15 cellular contexts compared by ENCODE assay signal in genomic region chr15:99721104-99721778, GRCh38. TPM values are rescaled to one million over a fixed set of nuclear protein-coding genes. Genes with fewer than 3 reads are reported as not detected.
DNase-seq lines count a peak whose midpoint lies in the region; ATAC-seq, FAIRE-seq and TF ChIP-seq lines count a peak whose summit lies in the region.
"Had no signal": no experiment of that assay in that cellular context is flagged by ENCODE, and none has a peak within 500 bp of the region (broad histone marks: within the 10 kb centered on the region; RNA-seq: fewer than 3 reads in every experiment).

No MANE protein-coding gene starts in this region.

- H3K9ac ChIP-seq in mesenchymal stem cell (ENCODE audit: low read length): no peak overlapping the region

- H3K18ac ChIP-seq in mesenchymal stem cell (ENCODE audit: low read depth in 1 of 2, low read length in 2 of 2): no peak overlapping the region

- H3K27ac Mint-ChIP-seq in CD4-positive, CD25-positive, alpha-beta regulatory T cell: peak overlapping the region; percentile 7 to 89 (median 52)
- H3K27ac Mint-ChIP-seq in activated naive CD8-positive, alpha-beta T cell treated with anti-CD3 and anti-CD28 coated beads, Interleukin-2, amount 10 ng/mL, durations not matched to agents 7 days and 5 days: peak overlapping the region; percentile 88
- H3K27ac Mint-ChIP-seq: dendritic cell treated with granulocyte-macrophage colony-stimulating factor and Interleukin-4, amounts not matched to agents 40 ng/mL and 50 ng/mL, for 4 days had no signal

- H3K36me3 Mint-ChIP-seq in CD4-positive, CD25-positive, alpha-beta regulatory T cell: peaks cover 3% of the 10 kb centered on the region
- peaks cover 8% of the 10 kb centered on the region for H3K36me3 Mint-ChIP-seq in activated naive CD8-positive, alpha-beta T cell treated with anti-CD3 and anti-CD28 coated beads, Interleukin-2, amount 10 ng/mL, durations not matched to agents 7 days and 5 days

- H3K36me3 ChIP-seq in CD4-positive, CD25-positive, alpha-beta regulatory T cell (ENCODE audit: control insufficient read depth, insufficient read depth, low read length): no peaks in the 10 kb centered on the region
- peaks cover 15 to 30% of the 10 kb centered on the region in 2 experiments for H3K36me3 ChIP-seq in mesenchymal stem cell (ENCODE audit: control insufficient read depth in 1 of 2, insufficient read depth in 2 of 2, low read depth in 1 of 2, low read length in 2 of 2)

- H3K4me2 ChIP-seq in mesenchymal stem cell (ENCODE audit: low read length, poor library complexity, severe bottlenecking): no peak overlapping the region

- no peak for ATAC-seq in CD4-positive, CD25-positive, alpha-beta regulatory T cell (ENCODE audit: low read depth in 2 of 2)
- peak; percentile 55 for ATAC-seq in activated naive CD8-positive, alpha-beta T cell treated with anti-CD3 and anti-CD28 coated beads, Interleukin-2, amount 10 ng/mL, durations not matched to agents 7 days and 5 days (ENCODE audit: low read depth)
- ATAC-seq in HG03280 (IDR thresholded peaks at IDR 0.05; ENCODE audit: unreplicated experiment): no peak
- no peak for ATAC-seq in omental fat pad (ENCODE audit: low FRiP score)

- peak; percentile 15 for FAIRE-seq in GM18507 (lab: Jason Lieb, UNC)

- peak in 1 of 3 donors; percentile 34 for DNase-seq in CD4-positive, CD25-positive, alpha-beta regulatory T cell
- DNase-seq in GM18507 (ENCODE audit: extremely low spot score, insufficient read length, low read depth) (no peak), mesenchymal stem cell (no peak), NCI-H345 (lab: John Stamatoyannopoulos, UW) (no peak), NCI-H524 (lab: John Stamatoyannopoulos, UW) (no peak), omental fat pad (ENCODE audit: low spot score) (no peak)
- no peak for DNase-seq in activated naive CD8-positive, alpha-beta T cell treated with anti-CD3 and anti-CD28 coated beads, Interleukin-2, amount 10 ng/mL, durations not matched to agents 7 days and 5 days
- DNase-seq: activated CD4-positive, CD25-positive, alpha-beta regulatory T cell; H9; NCI-H1048; NCI-H446 treated with DMSO at 0.1 percent for 48 hours had no signal

- H4K8ac ChIP-seq in mesenchymal stem cell (ENCODE audit: low read length): peak overlapping the region; percentile 7

- no peaks in the 10 kb centered on the region for H3K27me3 ChIP-seq in CD4-positive, CD25-positive, alpha-beta regulatory T cell (ENCODE audit: control insufficient read depth, insufficient read depth, low read length)
- no peaks in the 10 kb centered on the region for H3K27me3 ChIP-seq in mesenchymal stem cell (ENCODE audit: control insufficient read depth in 1 of 2, insufficient read depth in 1 of 2, low read length in 2 of 2)

- H4K91ac ChIP-seq in mesenchymal stem cell (ENCODE audit: low read length): no peak overlapping the region

- peaks cover 16% of the 10 kb centered on the region for H3K79me1 ChIP-seq in mesenchymal stem cell (replicated peaks; ENCODE audit: low read length, poor library complexity, severe bottlenecking)

- TF ChIP-seq CTCF in omental fat pad (IDR thresholded peaks at IDR 0.05): no peak

- H3K9me3 Mint-ChIP-seq in CD4-positive, CD25-positive, alpha-beta regulatory T cell: no peaks in the 10 kb centered on the region
- no peaks in the 10 kb centered on the region for H3K9me3 Mint-ChIP-seq in activated naive CD8-positive, alpha-beta T cell treated with anti-CD3 and anti-CD28 coated beads, Interleukin-2, amount 10 ng/mL, durations not matched to agents 7 days and 5 days
- H3K9me3 Mint-ChIP-seq: dendritic cell treated with granulocyte-macrophage colony-stimulating factor and Interleukin-4, amounts not matched to agents 40 ng/mL and 50 ng/mL, for 4 days had no signal

- peak overlapping the region in 3 of 4 donors; percentile 46 to 78 (median 61) for H3K4me3 Mint-ChIP-seq in CD4-positive, CD25-positive, alpha-beta regulatory T cell
- H3K4me3 Mint-ChIP-seq in activated naive CD8-positive, alpha-beta T cell treated with anti-CD3 and anti-CD28 coated beads, Interleukin-2, amount 10 ng/mL, durations not matched to agents 7 days and 5 days: peak overlapping the region; percentile 59
- H3K4me3 Mint-ChIP-seq: dendritic cell treated with granulocyte-macrophage colony-stimulating factor and Interleukin-4, amounts not matched to agents 40 ng/mL and 50 ng/mL, for 4 days; H9 had no signal

- no peak overlapping the region for H3K14ac ChIP-seq in mesenchymal stem cell (ENCODE audit: low read length in 2 of 2)

- H3K27ac ChIP-seq in CD4-positive, CD25-positive, alpha-beta regulatory T cell (ENCODE audit: insufficient read depth, low read length, poor library complexity, severe bottlenecking): no peak overlapping the region
- H3K27ac ChIP-seq in mesenchymal stem cell (ENCODE audit: low read length, poor library complexity, severe bottlenecking): no peak overlapping the region
- H3K27ac ChIP-seq: C4-2B, skin epidermis had no signal

- no peak overlapping the region for H3K23ac ChIP-seq in mesenchymal stem cell (ENCODE audit: low read length in 2 of 2)

- H2BK15ac ChIP-seq in mesenchymal stem cell (ENCODE audit: low read depth, poor library complexity, severe bottlenecking): no peak overlapping the region

- POLR2A ChIA-PET in activated naive CD8-positive, alpha-beta T cell treated with anti-CD3 and anti-CD28 coated beads, Interleukin-2, amount 10 ng/mL, durations not matched to agents 7 days and 5 days (lab: Charles Lee): interaction anchor here (1.0 to 1.6 kb wide), 3 partner anchors 12 to 470 kb away, joined by 3 to 4 read pairs (median 3); partner anchors contain the start of genes LRRC28, LYSMD4 and MEF2A

- H3K4ac ChIP-seq in mesenchymal stem cell (ENCODE audit: low read depth in 1 of 2, low read length in 2 of 2): peak overlapping the region in 1 of 2 experiments; percentile 20

- H2AK5ac ChIP-seq in mesenchymal stem cell (ENCODE audit: low read length, severe bottlenecking): no peak overlapping the region

- H3K4me1 Mint-ChIP-seq in CD4-positive, CD25-positive, alpha-beta regulatory T cell: peaks cover 18 to 27% (median 22%) of the 10 kb centered on the region in 4 donors
- H3K4me1 Mint-ChIP-seq in activated naive CD8-positive, alpha-beta T cell treated with anti-CD3 and anti-CD28 coated beads, Interleukin-2, amount 10 ng/mL, durations not matched to agents 7 days and 5 days: peaks cover 32% of the 10 kb centered on the region

- 90% methylated on average over 3 of the region's 3 CpGs for WGBS in mesenchymal stem cell

- no peaks in the 10 kb centered on the region for H3K9me3 ChIP-seq in CD4-positive, CD25-positive, alpha-beta regulatory T cell (ENCODE audit: control insufficient read depth in 2 of 2, low read length in 2 of 2)
- no peaks in the 10 kb centered on the region for H3K9me3 ChIP-seq in mesenchymal stem cell (ENCODE audit: control insufficient read depth, low read length)

- no peaks in the 10 kb centered on the region for H3K27me3 Mint-ChIP-seq in CD4-positive, CD25-positive, alpha-beta regulatory T cell
- no peaks in the 10 kb centered on the region for H3K27me3 Mint-ChIP-seq in activated naive CD8-positive, alpha-beta T cell treated with anti-CD3 and anti-CD28 coated beads, Interleukin-2, amount 10 ng/mL, durations not matched to agents 7 days and 5 days

- H3K4me1 ChIP-seq in CD4-positive, CD25-positive, alpha-beta regulatory T cell (ENCODE audit: control insufficient read depth, insufficient read depth, low read length, poor library complexity, severe bottlenecking): peaks cover 9% of the 10 kb centered on the region
- peaks cover 4% of the 10 kb centered on the region for H3K4me1 ChIP-seq in mesenchymal stem cell (ENCODE audit: control insufficient read depth, insufficient read depth, low read depth, low read length)

- no peak overlapping the region for H2BK12ac ChIP-seq in mesenchymal stem cell (ENCODE audit: low read length in 2 of 2)

- H3K4me3 ChIP-seq in CD4-positive, CD25-positive, alpha-beta regulatory T cell (ENCODE audit: low read depth, low read length): no peak overlapping the region
- H3K4me3 ChIP-seq in mesenchymal stem cell (ENCODE audit: insufficient read depth in 1 of 2, low read depth in 1 of 2, low read length in 2 of 2): no peak overlapping the region
- H3K4me3 ChIP-seq: skin epidermis had no signal

- H2AFZ ChIP-seq in mesenchymal stem cell (ENCODE audit: low read depth, low read length): no peak overlapping the region

- no peak overlapping the region for H2BK5ac ChIP-seq in mesenchymal stem cell (ENCODE audit: low read depth, low read length, poor library complexity, severe bottlenecking)

- H2BK120ac ChIP-seq in mesenchymal stem cell (ENCODE audit: low read depth, low read length): no peak overlapping the region

RNA-seq across cellular contexts. Expression of gene LYSMD4, which starts 12.0 kb away (rescaled TPM):
- 14.6 TPM for total RNA-seq in CD4-positive, CD25-positive, alpha-beta regulatory T cell
- 1 to 10 TPM; 4.9 to 8.1 (median 5.8) TPM for polyA plus RNA-seq in CD4-positive, CD25-positive, alpha-beta regulatory T cell
- 10 to 100 TPM; 11.6 to 12.6 TPM for total RNA-seq in activated naive CD8-positive, alpha-beta T cell treated with anti-CD3 and anti-CD28 coated beads, Interleukin-2, amount 10 ng/mL, durations not matched to agents 7 days and 5 days
- polyA plus RNA-seq in mesenchymal stem cell (2013, experiment 1 of 2): 4.6 TPM
- polyA plus RNA-seq in mesenchymal stem cell (2013, experiment 2 of 2): 4.2 TPM
- total RNA-seq in omental fat pad: 10 to 100 TPM in 2 of 4 donors, 1 to 10 TPM in 2; 5.0 to 17.5 (median 9.5) TPM
